In genomic region chr9:130669965-130670364, GRCh38 we compare ENCODE assay signal across 23 cellular contexts. TPM values are rescaled to one million over a fixed set of nuclear protein-coding genes. Genes with fewer than 3 reads are reported as not detected.
A peak's percentile ranks its signal among the peaks of the same experiment; 100 is the strongest.
DNase-seq lines count a peak whose midpoint lies in the region; ATAC-seq and TF ChIP-seq lines count a peak whose summit lies in the region.
"Had no signal": no experiment of that assay in that cellular context is flagged by ENCODE, and none has a peak within 500 bp of the region (broad histone marks: within the 10 kb centered on the region; RNA-seq: fewer than 3 reads in every experiment).

No MANE protein-coding gene starts in this region.

- no peak for TF ChIP-seq POLR2A in gastroesophageal sphincter (IDR thresholded peaks at IDR 0.05)

- DNase-seq in SK-N-SH (peak; percentile 14), H7 (peak; percentile 35), SJCRH30 (no peak), osteoblast (ENCODE audit: insufficient read length, low spot score, missing footprints) (peak; percentile 63), coronary artery (ENCODE audit: low spot score) (no peak)
- DNase-seq: AML-193; Caco-2; CD4-positive, alpha-beta T cell; DMS153; DMS79; EL; GM23248; HCEC 1CT had no signal

- H3K9ac ChIP-seq in SK-N-SH = no peak overlapping the region
- H3K9ac ChIP-seq: GM23248 had no signal

- H4K20me1 ChIP-seq in SK-N-SH (ENCODE audit: insufficient read depth) (no peaks in the 10 kb centered on the region), osteoblast (ENCODE audit: insufficient read depth, low read length) (no peaks in the 10 kb centered on the region)

- H3K4me3 ChIP-seq in SK-N-SH (ENCODE audit: low read depth in 2 of 2, low read length in 1 of 2) = no peak overlapping the region
- H3K4me3 ChIP-seq in H7 (ENCODE audit: insufficient read depth, low read depth, low read length) = no peak overlapping the region
- no peak overlapping the region for H3K4me3 ChIP-seq in SJCRH30
- no peak overlapping the region for H3K4me3 ChIP-seq in osteoblast (ENCODE audit: insufficient read depth, low read length)
- no peak overlapping the region for H3K4me3 ChIP-seq in gastroesophageal sphincter
- no peak overlapping the region for H3K4me3 ChIP-seq in coronary artery
- H3K4me3 ChIP-seq: A549, GM12878, GM23248 had no signal

- no peaks in the 10 kb centered on the region for H3K79me2 ChIP-seq in SK-N-SH (ENCODE audit: insufficient read depth)
- no peaks in the 10 kb centered on the region for H3K79me2 ChIP-seq in osteoblast (ENCODE audit: insufficient read depth, low read length)

- H3K9me3 ChIP-seq in SK-N-SH (no peaks in the 10 kb centered on the region), SJCRH30 (replicated peaks) (no peaks in the 10 kb centered on the region), osteoblast (ENCODE audit: low read depth, low read length) (no peaks in the 10 kb centered on the region), gastroesophageal sphincter (no peaks in the 10 kb centered on the region)
- H3K9me3 ChIP-seq: A549, Caco-2 had no signal

- no peak overlapping the region for H3K4me2 ChIP-seq in SK-N-SH
- H3K4me2 ChIP-seq in osteoblast (ENCODE audit: insufficient read depth, low read length) = no peak overlapping the region
- H3K4me2 ChIP-seq: A549 had no signal

- H3K27ac ChIP-seq in SK-N-SH (ENCODE audit: low read depth in 2 of 2, low read length in 1 of 2) (no peak overlapping the region), SJCRH30 (peak overlapping the region; percentile 97), osteoblast (ENCODE audit: low read depth, low read length) (no peak overlapping the region), gastroesophageal sphincter (no peak overlapping the region), coronary artery (no peak overlapping the region)
- H3K27ac ChIP-seq: 22Rv1, A549, C4-2B, GM23248 had no signal

- H3K36me3 ChIP-seq in SK-N-SH (replicated peaks in 1 of 2; ENCODE audit: control insufficient read depth in 1 of 2, insufficient read depth in 2 of 2, low read length in 1 of 2) (no peaks in the 10 kb centered on the region), H7 (replicated peaks; ENCODE audit: control insufficient read depth, insufficient read depth, low read length) (no peaks in the 10 kb centered on the region), SJCRH30 (peaks cover 78% of the 10 kb centered on the region), osteoblast (ENCODE audit: insufficient read depth, low read length) (no peaks in the 10 kb centered on the region), gastroesophageal sphincter (no peaks in the 10 kb centered on the region)

- no peak overlapping the region for H2AFZ ChIP-seq in SK-N-SH (ENCODE audit: low read depth)
- no peak overlapping the region for H2AFZ ChIP-seq in osteoblast (ENCODE audit: low read length)
- H2AFZ ChIP-seq: GM23248 had no signal

- no peaks in the 10 kb centered on the region for H3K9me2 ChIP-seq in SK-N-SH

- no peak for TF ChIP-seq RAD21 in SK-N-SH (IDR thresholded peaks at IDR 0.05; ENCODE audit: low read length)

- ATAC-seq in SK-N-SH treated with all-trans-retinoic acid at 6 μM for 48 hours (no peak), gastroesophageal sphincter (no peak)
- ATAC-seq: A549, GM12878, HepG2 had no signal

- H3K27me3 ChIP-seq in SK-N-SH (ENCODE audit: insufficient read depth) = peaks cover 24% of the 10 kb centered on the region
- H3K27me3 ChIP-seq in H7 (ENCODE audit: control insufficient read depth, insufficient read depth, low read length) = peaks cover 41% of the 10 kb centered on the region
- H3K27me3 ChIP-seq in SJCRH30 = no peaks in the 10 kb centered on the region
- peaks cover 34% of the 10 kb centered on the region for H3K27me3 ChIP-seq in osteoblast (ENCODE audit: insufficient read depth, low read length)
- peaks cover 38% of the 10 kb centered on the region for H3K27me3 ChIP-seq in gastroesophageal sphincter

- POLR2A ChIA-PET in SK-N-SH (lab: Yijun Ruan, JAX) = no interaction called here

- TF ChIP-seq CTCF in SK-N-SH (IDR thresholded peaks at IDR 0.05) = no peak
- no peak for TF ChIP-seq CTCF in osteoblast (IDR thresholded peaks at IDR 0.05; ENCODE audit: extremely low read depth, low read depth, low read length)
- no peak for TF ChIP-seq CTCF in gastroesophageal sphincter (IDR thresholded peaks at IDR 0.05)
- TF ChIP-seq CTCF in coronary artery (IDR thresholded peaks at IDR 0.05) = no peak

- TF ChIP-seq EP300 in SK-N-SH (IDR thresholded peaks at IDR 0.05; ENCODE audit: borderline replicate concordance in 1 of 2, low read depth in 1 of 2, low read length in 1 of 2) (no peak), gastroesophageal sphincter (IDR thresholded peaks at IDR 0.05) (no peak)

- peaks cover 0 to 2% of the 10 kb centered on the region in 2 experiments; a peak in 1 of 4 replicates for H3K4me1 ChIP-seq in SK-N-SH (ENCODE audit: control insufficient read depth in 1 of 2, insufficient read depth in 2 of 2, low read depth in 1 of 2, low read length in 1 of 2)
- peaks cover 59% of the 10 kb centered on the region for H3K4me1 ChIP-seq in SJCRH30
- no peaks in the 10 kb centered on the region for H3K4me1 ChIP-seq in osteoblast (ENCODE audit: insufficient read depth, low read length)
- H3K4me1 ChIP-seq in gastroesophageal sphincter = peaks cover 0 to 19% (median 8%) of the 10 kb centered on the region in 3 donors
- H3K4me1 ChIP-seq: Caco-2 had no signal

- no peaks in the 10 kb centered on the region for H3F3A ChIP-seq in SK-N-SH (replicated peaks; ENCODE audit: insufficient read depth)

- 93% methylated on average over 4 of the region's 4 CpGs for WGBS in SK-N-SH (ENCODE audit: low lambda C conversion rate)
- 90% methylated on average over 2 of the region's 4 CpGs; no CpG with 5 or more reads in 1 of the 2 donors for WGBS in gastroesophageal sphincter (ENCODE audit: low coverage in 1 of 2), 2 donors

- CTCF ChIA-PET in SK-N-SH (lab: Yijun Ruan, JAX) = interaction anchor here (0.7 to 1.4 kb wide), 3 partner anchors 9 to 14 kb away, joined by 3 to 5 read pairs (median 4); no protein-coding TSS in a partner anchor

TF ChIP-seq in SK-N-SH, 30 proteins besides CTCF, POLR2A, EP300 and RAD21 (continues in another document):
- TF ChIP-seq FOXM1 (IDR thresholded peaks at IDR 0.05; ENCODE audit: low read depth) (no peak), POLR2AphosphoS5 (IDR thresholded peaks at IDR 0.05; ENCODE audit: low read depth, low read length) (no peak), TCF12 (IDR thresholded peaks at IDR 0.05) (no peak), MAX (IDR thresholded peaks at IDR 0.05; ENCODE audit: low read depth) (no peak), YY1 (IDR thresholded peaks at IDR 0.05; ENCODE audit: low read depth) (no peak)

TF ChIP-seq in SK-N-SH treated with all-trans-retinoic acid at 6 μM for 48 hours, 23 proteins besides CTCF, POLR2A, EP300 and RAD21:
- TF ChIP-seq CSDC2 (CRISPR knock-in tag; IDR thresholded peaks at IDR 0.05) (no peak), ZC3H10 (CRISPR knock-in tag; IDR thresholded peaks at IDR 0.05) (no peak), OSR1 (CRISPR knock-in tag; IDR thresholded peaks at IDR 0.05) (no peak), SNAI2 (CRISPR knock-in tag; IDR thresholded peaks at IDR 0.05) (no peak), GLIS3 (CRISPR knock-in tag; IDR thresholded peaks at IDR 0.05) (no peak), TSHZ2 (CRISPR knock-in tag; IDR thresholded peaks at IDR 0.05) (no peak), PPARA (CRISPR knock-in tag; IDR thresholded peaks at IDR 0.05; ENCODE audit: borderline replicate concordance) (no peak), ISL1 (CRISPR knock-in tag; IDR thresholded peaks at IDR 0.05) (no peak), ESRRG (CRISPR knock-in tag; IDR thresholded peaks at IDR 0.05) (no peak)

RNA-seq across cellular contexts. Expression of gene PRDM12, which starts 5.6 kb away (rescaled TPM):
- polyA plus RNA-seq in SK-N-SH (2012; rRNA removed) = 0.02 and 0.08 TPM in 2 replicates
- 0.05 and 0.06 TPM in 2 replicates for polyA plus RNA-seq in SK-N-SH (2012; cell fraction: cytosol; rRNA removed)
- polyA plus RNA-seq in SK-N-SH (2012; cell fraction: nucleus; rRNA removed) = 0.05 and 0.14 TPM in 2 replicates
- 0.11 and 0.31 TPM in 2 replicates for total RNA-seq in H7 (2014; rRNA removed; shearing (Covaris generic))
- total RNA-seq in SJCRH30 (2014; rRNA removed; shearing (Covaris generic)) = 28.5 and 31.8 TPM in 2 replicates
- total RNA-seq in osteoblast (not detected in 2 replicates), gastroesophageal sphincter (not detected)
- total RNA-seq: G401, GM12878, GM23248, H4 had no signal
- polyA plus RNA-seq: BJ, GM12878, GM23248 had no signal

RNA-seq across cellular contexts. Expression of gene EXOSC2, which starts 23.6 kb away (rescaled TPM):
- polyA plus RNA-seq in SK-N-SH (2012; rRNA removed) = 28.7 and 36.8 TPM in 2 replicates
- polyA plus RNA-seq in SK-N-SH (2012; cell fraction: cytosol; rRNA removed) = 30.8 and 32.4 TPM in 2 replicates
- polyA plus RNA-seq in SK-N-SH (2012; cell fraction: nucleus; rRNA removed) = 46.6 and 64.0 TPM in 2 replicates
- total RNA-seq in H7 (2014; rRNA removed; shearing (Covaris generic)) = 53.1 and 61.9 TPM in 2 replicates
- total RNA-seq in SJCRH30 (2014; rRNA removed; shearing (Covaris generic)) = 93.7 and 101 TPM in 2 replicates
- 18.6 and 22.1 TPM in 2 replicates for total RNA-seq in osteoblast
- total RNA-seq in gastroesophageal sphincter = 10 to 100 TPM; 15.9 to 32.3 (median 26.8) TPM

Comparison
In these comparisons a context has a peak if more than half of its experiments do, and no peak if none do; other contexts are left out.
1. DNase-seq: peak in SK-N-SH (single experiment), H7 (single experiment) and osteoblast (single experiment); none in SJCRH30 (0 of 2) and coronary artery (single experiment).
2. RNA of gene PRDM12, which starts 5.6 kb away (total RNA-seq): 28.5 to 31.8 TPM in SJCRH30; 0.11 to 0.31 TPM in H7, not detected in gastroesophageal sphincter and not detected in osteoblast; every median in the first group is over 10 times any median in the second.